In the genomic region with DNA sequence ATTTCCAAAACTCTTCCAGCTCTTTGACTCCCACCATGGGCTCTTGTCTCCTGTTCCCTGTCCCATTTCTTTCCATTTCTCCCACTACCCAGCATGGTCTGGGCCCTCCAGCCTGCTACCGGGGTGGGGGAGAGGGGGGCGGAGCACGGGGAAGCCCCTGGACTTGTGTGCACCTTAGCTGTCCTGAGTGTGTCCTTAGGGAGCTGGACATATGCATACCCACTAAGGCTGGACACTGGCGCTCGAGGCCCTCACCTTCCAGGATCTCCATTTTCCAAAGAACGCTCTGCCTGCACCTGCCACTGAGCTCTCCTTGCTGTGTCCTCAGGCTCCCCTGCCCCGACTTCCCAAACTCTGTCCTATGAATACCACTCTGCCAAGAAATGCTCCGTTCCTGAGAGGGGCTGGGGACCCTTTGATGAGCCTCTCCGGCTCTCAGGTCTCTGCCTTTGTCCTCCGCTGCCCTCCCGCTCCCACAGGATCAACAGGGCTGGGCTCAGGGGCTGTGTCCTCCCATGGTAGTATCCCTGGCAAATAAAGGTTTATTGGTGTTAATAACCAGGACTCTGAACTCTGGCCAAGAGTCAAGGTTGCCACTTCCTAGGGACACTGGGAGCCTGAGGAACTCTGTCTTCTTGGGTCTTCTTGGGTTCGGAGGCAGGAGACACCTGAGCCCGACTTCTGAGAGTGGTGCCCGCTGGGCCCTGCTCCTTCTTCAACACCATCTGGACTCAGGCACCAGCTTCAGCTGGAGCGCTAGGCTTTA, we compare ENCODE assay signal across 9 cellular contexts. TPM values are rescaled to one million over a fixed set of nuclear protein-coding genes. Genes with fewer than 3 reads are reported as not detected.
DNase-seq lines count a peak whose midpoint lies in the region; ATAC-seq and TF ChIP-seq lines count a peak whose summit lies in the region.
"Had no signal": no experiment of that assay in that cellular context is flagged by ENCODE, and none has a peak within 500 bp of the region (broad histone marks: within the 10 kb centered on the region; RNA-seq: fewer than 3 reads in every experiment).

No MANE protein-coding gene starts in this region.

- peak overlapping the region; percentile 60; the same call in 1 of the 2 replicates for H3K4me2 ChIP-seq in OCI-LY7 (ENCODE audit: low read length)
- peak overlapping the region; percentile 88 for H3K4me2 ChIP-seq in neural progenitor cell

- POLR2A ChIA-PET in OCI-LY7 (lab: Charles Lee): interaction anchor here (0.8 kb wide), 1 partner anchor 11 kb away, joined by 3 read pairs; no protein-coding TSS in a partner anchor

- H3K27me3 ChIP-seq in CD4-positive, CD25-positive, alpha-beta regulatory T cell (ENCODE audit: control insufficient read depth, insufficient read depth, low read length): peaks cover 17% of the 10 kb centered on the region
- H3K27me3 ChIP-seq in endodermal cell (ENCODE audit: control insufficient read depth, insufficient read depth, low read length, poor library complexity, severe bottlenecking): peaks cover 51% of the 10 kb centered on the region
- peaks cover 79% of the 10 kb centered on the region for H3K27me3 ChIP-seq in neural progenitor cell

- H3K9me3 ChIP-seq in CD4-positive, CD25-positive, alpha-beta regulatory T cell (ENCODE audit: control insufficient read depth in 2 of 2, low read length in 2 of 2): no peaks in the 10 kb centered on the region
- H3K9me3 ChIP-seq in OCI-LY7 (ENCODE audit: low read length) (no peaks in the 10 kb centered on the region), endodermal cell (ENCODE audit: control insufficient read depth, low read length) (no peaks in the 10 kb centered on the region), neural progenitor cell (ENCODE audit: low read depth) (no peaks in the 10 kb centered on the region)

- no peak overlapping the region for H3K9ac ChIP-seq in endodermal cell (ENCODE audit: extremely low read depth, low read length, poor library complexity, severe bottlenecking)
- H3K9ac ChIP-seq in neural progenitor cell: no peak overlapping the region

- H2AFZ ChIP-seq in OCI-LY7 (ENCODE audit: low read length) (no peak overlapping the region), neural progenitor cell (replicated peaks) (peak overlapping the region; percentile 99)

- no peaks in the 10 kb centered on the region for H3K36me3 ChIP-seq in CD4-positive, CD25-positive, alpha-beta regulatory T cell (ENCODE audit: control insufficient read depth, insufficient read depth, low read length)
- no peaks in the 10 kb centered on the region for H3K36me3 ChIP-seq in OCI-LY7 (ENCODE audit: insufficient read depth, low read length)
- no peaks in the 10 kb centered on the region for H3K36me3 ChIP-seq in endodermal cell (ENCODE audit: control insufficient read depth, insufficient read depth, low read length)
- no peaks in the 10 kb centered on the region for H3K36me3 ChIP-seq in neural progenitor cell

- no peaks in the 10 kb centered on the region for H3K9me2 ChIP-seq in OCI-LY7 (ENCODE audit: insufficient read depth, low read length)

- peaks cover 14% of the 10 kb centered on the region for H3K4me1 ChIP-seq in CD4-positive, CD25-positive, alpha-beta regulatory T cell (ENCODE audit: control insufficient read depth, insufficient read depth, low read length, poor library complexity, severe bottlenecking)
- H3K4me1 ChIP-seq in OCI-LY7 (ENCODE audit: insufficient read depth, low read length, poor library complexity, severe bottlenecking) (peaks cover 5% of the 10 kb centered on the region), endodermal cell (ENCODE audit: control insufficient read depth, insufficient read depth, low read length) (no peaks in the 10 kb centered on the region), neural progenitor cell (no peaks in the 10 kb centered on the region)

- 89% methylated on average over 8 to 15 of the region's 15 CpGs for WGBS in endodermal cell (ENCODE audit: insufficient coverage in 1 of 2, insufficient read length in 1 of 2), 2 experiments

- peaks cover 0 to 14% (median 4%) of the 10 kb centered on the region in 4 donors for H3K4me1 Mint-ChIP-seq in CD4-positive, CD25-positive, alpha-beta regulatory T cell
- peaks cover 12% of the 10 kb centered on the region for H3K4me1 Mint-ChIP-seq in endodermal cell
- H3K4me1 Mint-ChIP-seq in neural progenitor cell: peaks cover 5% of the 10 kb centered on the region

- no peaks in the 10 kb centered on the region for H3K36me3 Mint-ChIP-seq in CD4-positive, CD25-positive, alpha-beta regulatory T cell
- H3K36me3 Mint-ChIP-seq in endodermal cell (ENCODE audit: low read depth): no peaks in the 10 kb centered on the region
- peaks cover 3% of the 10 kb centered on the region for H3K36me3 Mint-ChIP-seq in neural progenitor cell

- peaks cover 59% of the 10 kb centered on the region for H3K27me3 Mint-ChIP-seq in CD4-positive, CD25-positive, alpha-beta regulatory T cell
- H3K27me3 Mint-ChIP-seq in endodermal cell (ENCODE audit: insufficient read depth): peaks cover 57% of the 10 kb centered on the region
- peaks cover 30% of the 10 kb centered on the region for H3K27me3 Mint-ChIP-seq in neural progenitor cell (ENCODE audit: insufficient read depth, low read depth)

- no TSS peak for BruUV-seq in OCI-LY7 (replicated peaks; lab: Mats Ljungman, UMichigan)

- peaks cover 3% of the 10 kb centered on the region for H3F3A ChIP-seq in neural progenitor cell (ENCODE audit: low read depth)

- TF ChIP-seq CTCF in OCI-LY7 (conservative IDR thresholded peaks at IDR 0.05; ENCODE audit: low read length) (no peak), endodermal cell (conservative IDR thresholded peaks at IDR 0.05) (no peak), neural progenitor cell (IDR thresholded peaks at IDR 0.05) (no peak), GM20000 (IDR thresholded peaks at IDR 0.05; ENCODE audit: extremely low read depth, missing control alignments) (no peak)

- ATAC-seq in CD4-positive, CD25-positive, alpha-beta regulatory T cell (ENCODE audit: low read depth in 2 of 2): no peak
- ATAC-seq in GM18519 (IDR thresholded peaks at IDR 0.05; ENCODE audit: low FRiP score, unreplicated experiment) (no peak), HG02678 (IDR thresholded peaks at IDR 0.05; ENCODE audit: unreplicated experiment) (no peak)

- intact Hi-C loops in OCI-LY7 (cut with micrococcal nuclease; ENCODE audit: unreplicated experiment): loop anchor here (5.0 to 10.0 kb wide), 2 partner anchors 51 to 464 kb away; no protein-coding TSS in a partner anchor

- DNase-seq in CD4-positive, CD25-positive, alpha-beta regulatory T cell: no peak
- DNase-seq in OCI-LY7 (ENCODE audit: low spot score): no peak
- no peak for DNase-seq in endodermal cell
- no peak for DNase-seq in neural progenitor cell (ENCODE audit: low spot score)
- DNase-seq in GM20000 (ENCODE audit: low spot score): no peak
- no peak for DNase-seq in activated CD4-positive, CD25-positive, alpha-beta regulatory T cell treated with anti-CD3 and anti-CD28 coated beads, Interleukin-2, amount 50 U/mL, for 72 hours
- DNase-seq: KG1 had no signal

- CTCF ChIA-PET in OCI-LY7 (lab: Charles Lee; ENCODE audit: unreplicated experiment): interaction anchor here (1.4 kb wide), 1 partner anchor 11 kb away, joined by 4 read pairs; no protein-coding TSS in a partner anchor

- H3K9me3 Mint-ChIP-seq in CD4-positive, CD25-positive, alpha-beta regulatory T cell: peaks cover 0 to 3% (median 0%) of the 10 kb centered on the region in 7 donors
- H3K9me3 Mint-ChIP-seq in endodermal cell (no peaks in the 10 kb centered on the region), neural progenitor cell (peaks cover 2% of the 10 kb centered on the region)

- no peak overlapping the region for H3K4me3 ChIP-seq in CD4-positive, CD25-positive, alpha-beta regulatory T cell (ENCODE audit: low read depth, low read length)
- H3K4me3 ChIP-seq in OCI-LY7 (ENCODE audit: low read depth, low read length, poor library complexity, severe bottlenecking): peak overlapping the region; percentile 63
- peak overlapping the region; percentile 74 for H3K4me3 ChIP-seq in endodermal cell (ENCODE audit: low read length)
- peak overlapping the region; percentile 66 for H3K4me3 ChIP-seq in neural progenitor cell

- H3K4me3 Mint-ChIP-seq in CD4-positive, CD25-positive, alpha-beta regulatory T cell: peak overlapping the region; percentile 74 to 86 (median 79)
- H3K4me3 Mint-ChIP-seq in endodermal cell (peak overlapping the region; percentile 71), neural progenitor cell (peak overlapping the region; percentile 83)

- H3K27ac ChIP-seq in CD4-positive, CD25-positive, alpha-beta regulatory T cell (ENCODE audit: insufficient read depth, low read length, poor library complexity, severe bottlenecking): no peak overlapping the region
- H3K27ac ChIP-seq in OCI-LY7 (ENCODE audit: low read depth, low read length, poor library complexity, severe bottlenecking) (no peak overlapping the region), endodermal cell (ENCODE audit: low read depth, low read length) (no peak overlapping the region), neural progenitor cell (no peak overlapping the region)

- H3K79me2 ChIP-seq in OCI-LY7 (ENCODE audit: insufficient read depth, low read depth, low read length) (no peaks in the 10 kb centered on the region), neural progenitor cell (ENCODE audit: low read depth) (no peaks in the 10 kb centered on the region)

- no peaks in the 10 kb centered on the region for H4K20me1 ChIP-seq in OCI-LY7 (ENCODE audit: insufficient read depth, low read length)
- no peaks in the 10 kb centered on the region for H4K20me1 ChIP-seq in neural progenitor cell (ENCODE audit: low read depth)

- H3K27ac Mint-ChIP-seq in CD4-positive, CD25-positive, alpha-beta regulatory T cell: peak overlapping the region in 1 of 3 donors; percentile 84
- H3K27ac Mint-ChIP-seq in endodermal cell: no peak overlapping the region
- peak overlapping the region; percentile 69 for H3K27ac Mint-ChIP-seq in neural progenitor cell

RNA-seq across cellular contexts. Expression of a gene that starts 0.8 kb away (rescaled TPM):
- total RNA-seq in CD4-positive, CD25-positive, alpha-beta regulatory T cell: 0.12 TPM
- not detected for polyA plus RNA-seq in CD4-positive, CD25-positive, alpha-beta regulatory T cell
- 0.36 and 0.60 TPM in 2 replicates for total RNA-seq in OCI-LY7 (2014; rRNA removed; shearing (Covaris generic))
- total RNA-seq in OCI-LY7 (2022) (1.8 and 2.4 TPM in 2 replicates), endodermal cell (10 to 100 TPM in 1 of 2 donors, 1 to 10 TPM in 1; 6.6 to 14.4 TPM), neural progenitor cell (ENCODE audit: low replicate concordance) (0.36 and 2.0 TPM in 2 replicates)
- polyA plus RNA-seq in endodermal cell (2013, experiment 1 of 2): 2.1 TPM
- 0.91 TPM for polyA plus RNA-seq in endodermal cell (2013, experiment 2 of 2)

RNA-seq across cellular contexts. Expression of a gene that starts 18.2 kb away (rescaled TPM):
- not detected for total RNA-seq in CD4-positive, CD25-positive, alpha-beta regulatory T cell
- polyA plus RNA-seq in CD4-positive, CD25-positive, alpha-beta regulatory T cell: not detected
- not detected in 2 replicates for total RNA-seq in OCI-LY7 (2014; rRNA removed; shearing (Covaris generic))
- total RNA-seq in OCI-LY7 (2022) (not detected in 2 replicates), endodermal cell (under 1 TPM in 1 of 2 donors, not detected in 1; 0.13 TPM), neural progenitor cell (ENCODE audit: low replicate concordance) (0.03 TPM in 1 of 2 replicates, not detected in the other)
- polyA plus RNA-seq in endodermal cell (2013, experiment 1 of 2): not detected
- polyA plus RNA-seq in endodermal cell (2013, experiment 2 of 2): not detected

RNA-seq across cellular contexts. Expression of a gene that starts 35.0 kb away (rescaled TPM):
- 0.35 TPM for total RNA-seq in CD4-positive, CD25-positive, alpha-beta regulatory T cell
- polyA plus RNA-seq in CD4-positive, CD25-positive, alpha-beta regulatory T cell: under 1 TPM in 3 of 4 donors, not detected in 1; 0.11 to 0.24 (median 0.24) TPM
- total RNA-seq in OCI-LY7 (2014; rRNA removed; shearing (Covaris generic)): 0.44 and 0.66 TPM in 2 replicates
- total RNA-seq in OCI-LY7 (2022): 1.7 and 2.2 TPM in 2 replicates
- total RNA-seq in endodermal cell: under 1 TPM; 0.26 to 0.33 TPM
- polyA plus RNA-seq in endodermal cell (2013, experiment 1 of 2): 0.57 TPM
- 0.33 TPM for polyA plus RNA-seq in endodermal cell (2013, experiment 2 of 2)
- 0.46 and 0.82 TPM in 2 replicates for total RNA-seq in neural progenitor cell (ENCODE audit: low replicate concordance)

RNA-seq across cellular contexts. Expression of a gene that starts 35.2 kb away (rescaled TPM):
- total RNA-seq in CD4-positive, CD25-positive, alpha-beta regulatory T cell: 88.5 TPM
- 100 to 1,000 TPM; 555 to 604 (median 574) TPM for polyA plus RNA-seq in CD4-positive, CD25-positive, alpha-beta regulatory T cell
- 140 and 158 TPM in 2 replicates for total RNA-seq in OCI-LY7 (2014; rRNA removed; shearing (Covaris generic))
- 274 and 310 TPM in 2 replicates for total RNA-seq in OCI-LY7 (2022)
- total RNA-seq in endodermal cell: 100 to 1,000 TPM; 261 to 286 TPM
- 271 TPM for polyA plus RNA-seq in endodermal cell (2013, experiment 1 of 2)
- 294 TPM for polyA plus RNA-seq in endodermal cell (2013, experiment 2 of 2)
- total RNA-seq in neural progenitor cell (ENCODE audit: low replicate concordance): 45.0 and 63.1 TPM in 2 replicates

RNA-seq across cellular contexts. Expression of a gene that starts 42.2 kb away (rescaled TPM):
- 1.3 TPM for total RNA-seq in CD4-positive, CD25-positive, alpha-beta regulatory T cell
- polyA plus RNA-seq in CD4-positive, CD25-positive, alpha-beta regulatory T cell: 1 to 10 TPM in 2 of 4 donors, under 1 TPM in 1, not detected in 1; 0.44 to 1.8 (median 1.5) TPM
- 4.4 TPM in 2 replicates for total RNA-seq in OCI-LY7 (2014; rRNA removed; shearing (Covaris generic))
- total RNA-seq in OCI-LY7 (2022): 5.4 and 5.6 TPM in 2 replicates
- under 1 TPM; 0.92 to 0.95 TPM for total RNA-seq in endodermal cell
- polyA plus RNA-seq in endodermal cell (2013, experiment 1 of 2): 1.9 TPM
- polyA plus RNA-seq in endodermal cell (2013, experiment 2 of 2): 0.91 TPM
- 3.5 and 3.6 TPM in 2 replicates for total RNA-seq in neural progenitor cell (ENCODE audit: low replicate concordance)
